Comparison of ENCODE assay signal across 1 cellular context in genomic region chr6:108847738-108848115, GRCh38.
TF ChIP-seq lines count a peak whose summit lies in the region.

No MANE protein-coding gene starts in this region.

TF ChIP-seq in GM23338, 12 proteins besides CTCF, POLR2A, EP300 and RAD21 (continued from another document):
- TF ChIP-seq, protein P1, sequence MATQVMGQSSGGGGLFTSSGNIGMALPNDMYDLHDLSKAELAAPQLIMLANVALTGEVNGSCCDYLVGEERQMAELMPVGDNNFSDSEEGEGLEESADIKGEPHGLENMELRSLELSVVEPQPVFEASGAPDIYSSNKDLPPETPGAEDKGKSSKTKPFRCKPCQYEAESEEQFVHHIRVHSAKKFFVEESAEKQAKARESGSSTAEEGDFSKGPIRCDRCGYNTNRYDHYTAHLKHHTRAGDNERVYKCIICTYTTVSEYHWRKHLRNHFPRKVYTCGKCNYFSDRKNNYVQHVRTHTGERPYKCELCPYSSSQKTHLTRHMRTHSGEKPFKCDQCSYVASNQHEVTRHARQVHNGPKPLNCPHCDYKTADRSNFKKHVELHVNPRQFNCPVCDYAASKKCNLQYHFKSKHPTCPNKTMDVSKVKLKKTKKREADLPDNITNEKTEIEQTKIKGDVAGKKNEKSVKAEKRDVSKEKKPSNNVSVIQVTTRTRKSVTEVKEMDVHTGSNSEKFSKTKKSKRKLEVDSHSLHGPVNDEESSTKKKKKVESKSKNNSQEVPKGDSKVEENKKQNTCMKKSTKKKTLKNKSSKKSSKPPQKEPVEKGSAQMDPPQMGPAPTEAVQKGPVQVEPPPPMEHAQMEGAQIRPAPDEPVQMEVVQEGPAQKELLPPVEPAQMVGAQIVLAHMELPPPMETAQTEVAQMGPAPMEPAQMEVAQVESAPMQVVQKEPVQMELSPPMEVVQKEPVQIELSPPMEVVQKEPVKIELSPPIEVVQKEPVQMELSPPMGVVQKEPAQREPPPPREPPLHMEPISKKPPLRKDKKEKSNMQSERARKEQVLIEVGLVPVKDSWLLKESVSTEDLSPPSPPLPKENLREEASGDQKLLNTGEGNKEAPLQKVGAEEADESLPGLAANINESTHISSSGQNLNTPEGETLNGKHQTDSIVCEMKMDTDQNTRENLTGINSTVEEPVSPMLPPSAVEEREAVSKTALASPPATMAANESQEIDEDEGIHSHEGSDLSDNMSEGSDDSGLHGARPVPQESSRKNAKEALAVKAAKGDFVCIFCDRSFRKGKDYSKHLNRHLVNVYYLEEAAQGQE (IDR thresholded peaks at IDR 0.05; ENCODE audit: unreplicated experiment) = no peak
- TF ChIP-seq STAT1 (IDR thresholded peaks at IDR 0.05; ENCODE audit: unreplicated experiment) = no peak
- TF ChIP-seq POLR2AphosphoS5 (IDR thresholded peaks at IDR 0.05; ENCODE audit: low read depth) = no peak
- no peak for TF ChIP-seq ZNF331 (CRISPR knock-in tag; IDR thresholded peaks at IDR 0.05; ENCODE audit: low read depth)
- no peak for TF ChIP-seq EZH2 (IDR thresholded peaks at IDR 0.05; ENCODE audit: low read depth, unreplicated experiment)
- TF ChIP-seq NANOG (IDR thresholded peaks at IDR 0.05; ENCODE audit: borderline replicate concordance) = no peak
- TF ChIP-seq CREB1 (CRISPR knock-in tag; IDR thresholded peaks at IDR 0.05; ENCODE audit: low read depth) = no peak
TF ChIP-seq in GM23338: peak in this region for 0.
